17 cellular contexts compared by ENCODE assay signal in the genomic region with DNA sequence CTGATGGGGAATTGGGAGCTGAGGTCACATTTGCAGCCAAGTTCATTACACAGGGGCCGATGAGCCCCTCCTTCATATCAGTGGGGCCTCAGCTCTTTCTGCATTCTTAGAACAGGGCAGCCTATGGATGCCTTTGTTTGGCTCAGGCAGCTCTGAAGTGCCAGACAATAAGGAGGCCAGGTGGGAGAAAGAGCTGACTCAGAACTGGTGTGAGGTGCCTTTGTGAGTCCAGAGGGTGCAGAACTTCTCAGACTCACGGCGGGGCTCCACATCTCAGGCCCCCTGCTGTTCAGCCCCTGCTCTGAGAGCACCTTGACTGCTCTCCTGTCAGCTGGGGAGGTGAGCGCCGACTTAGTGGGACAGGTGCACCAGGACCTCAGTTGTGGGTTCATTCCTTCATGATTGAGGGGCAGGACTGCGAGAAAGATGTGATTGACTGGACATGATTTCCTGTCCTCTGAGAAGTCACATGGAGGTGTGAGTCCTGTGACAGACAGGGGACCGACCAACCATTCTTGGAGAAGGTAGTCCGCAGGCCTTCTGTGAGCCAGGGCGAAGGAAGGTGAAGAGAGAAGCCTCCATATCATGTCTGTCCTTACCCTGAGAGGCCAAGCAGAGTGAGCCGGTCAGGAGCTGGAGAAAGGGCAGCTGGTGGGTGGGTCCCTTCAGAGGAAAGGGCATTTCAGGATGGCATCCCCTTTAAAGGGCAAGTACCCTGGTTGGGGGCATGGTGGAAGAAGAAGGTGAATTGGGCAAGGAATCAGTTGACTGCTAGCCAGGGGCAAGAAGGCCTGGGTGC.
DNase-seq lines count a peak whose midpoint lies in the region; ATAC-seq and TF ChIP-seq lines count a peak whose summit lies in the region.
"Had no signal": no experiment of that assay in that cellular context is flagged by ENCODE, and none has a peak within 500 bp of the region (broad histone marks: within the 10 kb centered on the region; RNA-seq: fewer than 3 reads in every experiment).

No MANE protein-coding gene starts in this region.

- no peak overlapping the region for H4K5ac ChIP-seq in H9 (ENCODE audit: insufficient read length, low read depth, low read length)

- no peaks in the 10 kb centered on the region for H3K23me2 ChIP-seq in H9 (ENCODE audit: insufficient read length, low read depth, low read length, poor library complexity, severe bottlenecking)

- H3K36me3 ChIP-seq in thyroid gland: no peaks in the 10 kb centered on the region
- H3K36me3 ChIP-seq: BE2C had no signal

- H3K4me3 ChIP-seq in thyroid gland (replicated peaks in 1 of 3): no peak overlapping the region

- H2AFZ ChIP-seq in H9 (ENCODE audit: low read length): no peak overlapping the region

- H3K9ac ChIP-seq in H9 (ENCODE audit: extremely low read depth, insufficient read length, low read length): no peak overlapping the region
- H3K9ac ChIP-seq: KMS-11 had no signal

- no peak overlapping the region for H3K18ac ChIP-seq in H9 (ENCODE audit: insufficient read length, low read depth, low read length)

- H3K79me1 ChIP-seq in H9 (ENCODE audit: insufficient read depth, low read depth, low read length, poor library complexity, severe bottlenecking): no peaks in the 10 kb centered on the region

- H3K9me3 Mint-ChIP-seq in H9 (peaks cover 4% of the 10 kb centered on the region in 2 experiments; a peak in 2 of 5 replicates), neural crest cell (no peaks in the 10 kb centered on the region)
- H3K9me3 Mint-ChIP-seq: CD4-positive, alpha-beta T cell had no signal

- no peak overlapping the region for H2BK15ac ChIP-seq in H9 (ENCODE audit: low read depth, low read length)

- no peak overlapping the region for H3T11ph ChIP-seq in H9 (ENCODE audit: low read length)

- intact Hi-C loops in thyroid gland (cut with DNase I): no loop called here

- H3K4me1 Mint-ChIP-seq in H9 (peaks cover 66 to 70% of the 10 kb centered on the region in 2 experiments), neural crest cell (peaks cover 56% of the 10 kb centered on the region)

- no peak overlapping the region for H2BK120ac ChIP-seq in H9 (ENCODE audit: low read depth, low read length, poor library complexity, severe bottlenecking)

- no peaks in the 10 kb centered on the region for H3K79me2 ChIP-seq in H9 (ENCODE audit: insufficient read depth, low read length)

- H3K27ac Mint-ChIP-seq in H9 (peak overlapping the region in 2 of 3 experiments; percentile 40 to 88; a peak in 4 of 7 replicates), neural crest cell (ENCODE audit: unreplicated experiment) (peak overlapping the region; percentile 39)
- H3K27ac Mint-ChIP-seq: CD4-positive, alpha-beta T cell had no signal

- no peak overlapping the region for H2BK5ac ChIP-seq in H9 (ENCODE audit: insufficient read length, low read length)

- H2BK20ac ChIP-seq in H9 (ENCODE audit: low read depth, low read length, poor library complexity, severe bottlenecking): no peak overlapping the region

- no peak overlapping the region for H4K8ac ChIP-seq in H9 (replicated peaks; ENCODE audit: insufficient read length, low read depth, low read length)

- H3K36me3 Mint-ChIP-seq in H9 (ENCODE audit: insufficient read depth in 1 of 3, low read depth in 3 of 3) (peaks cover 2 to 8% (median 4%) of the 10 kb centered on the region in 3 experiments; a peak in 4 of 7 replicates), neural crest cell (ENCODE audit: low read depth) (no peaks in the 10 kb centered on the region)

- no peak overlapping the region for H3K4me3 Mint-ChIP-seq in H9
- H3K4me3 Mint-ChIP-seq in neural crest cell: no peak overlapping the region
- H3K4me3 Mint-ChIP-seq: CD4-positive, alpha-beta T cell had no signal

- WGBS in H9 (ENCODE audit: extremely low coverage, insufficient read length, low lambda C conversion rate): no CpG with 5 or more reads among the region's 10 CpGs
- WGBS in thyroid gland, 2 donors: 83 to 86% methylated on average over 6 to 8 of the region's 10 CpGs

- H3K14ac ChIP-seq in H9 (ENCODE audit: insufficient read depth, low read length): peak overlapping the region; percentile 44

- H3K23ac ChIP-seq in H9 (ENCODE audit: insufficient read length, low read depth, low read length): no peak overlapping the region

- H3K9me3 ChIP-seq in H9 (ENCODE audit: control insufficient read depth, low read depth, low read length) (no peaks in the 10 kb centered on the region), thyroid gland (no peaks in the 10 kb centered on the region)
- H3K9me3 ChIP-seq: BE2C had no signal

- TF ChIP-seq CTCF in H9 (conservative IDR thresholded peaks at IDR 0.05) (no peak), neural crest cell (conservative IDR thresholded peaks at IDR 0.05) (no peak), thyroid gland (IDR thresholded peaks at IDR 0.05) (no peak)

- DNase-seq in NCI-H1105 treated with DMSO at 0.1 percent for 48 hours (lab: John Stamatoyannopoulos, UW) (peak; percentile 20), NCI-H1105 (lab: John Stamatoyannopoulos, UW) (no peak), H9 (peak; percentile 55), dermis blood vessel endothelial cell (peak; percentile 15), neural crest cell (ENCODE audit: low read depth, low spot score) (no peak), thyroid gland (no peak), caudate nucleus (lab: John Stamatoyannopoulos, UW) (no peak)
- DNase-seq: BE2C; CD4-positive, alpha-beta T cell; NCI-H1092; NCI-H187; NCI-H2171 treated with DMSO at 0.1 percent for 48 hours; NCI-H774 had no signal

- H3K56ac ChIP-seq in H9 (ENCODE audit: insufficient read length, low read depth, low read length): no peak overlapping the region

- H4K91ac ChIP-seq in H9 (ENCODE audit: insufficient read length, low read depth, low read length): no peak overlapping the region

- H2AK5ac ChIP-seq in H9 (ENCODE audit: insufficient read length, low read length): no peak overlapping the region

- no peak overlapping the region for H3K4me2 ChIP-seq in H9 (ENCODE audit: insufficient read depth, insufficient read length, low read length)
- H3K4me2 ChIP-seq: KMS-11 had no signal

- no peak overlapping the region for H2BK12ac ChIP-seq in H9 (ENCODE audit: insufficient read length, low read depth, low read length)

- H3K27ac ChIP-seq in H9 (ENCODE audit: insufficient read length, low read depth, low read length) (no peak overlapping the region), thyroid gland (no peak overlapping the region), caudate nucleus (ENCODE audit: low read depth, low read length) (no peak overlapping the region)
- H3K27ac ChIP-seq: 22Rv1, KMS-11 had no signal

- H3K4me1 ChIP-seq in H9 (ENCODE audit: insufficient read depth, low read length): peaks cover 13% of the 10 kb centered on the region; the same call in 1 of the 2 replicates
- H3K4me1 ChIP-seq in thyroid gland: peaks cover 0 to 12% of the 10 kb centered on the region in 2 donors
- H3K4me1 ChIP-seq: BE2C had no signal

- ATAC-seq in esophagus mucosa: no peak
- ATAC-seq: HCT116 had no signal

- H3K27me3 Mint-ChIP-seq in H9 (ENCODE audit: low read depth) (peaks cover 3% of the 10 kb centered on the region), neural crest cell (ENCODE audit: low read depth) (peaks cover 13% of the 10 kb centered on the region)

- H4K20me1 ChIP-seq in H9 (ENCODE audit: control insufficient read depth, insufficient read depth, insufficient read length): no peaks in the 10 kb centered on the region

- H3K27me3 ChIP-seq in H9 (ENCODE audit: insufficient read depth, low read length) (no peaks in the 10 kb centered on the region), thyroid gland (no peaks in the 10 kb centered on the region)
- H3K27me3 ChIP-seq: BE2C had no signal

- TF ChIP-seq POLR2A in thyroid gland (IDR thresholded peaks at IDR 0.05): no peak

- no peak overlapping the region; the same call in 1 of the 2 replicates for H3K4ac ChIP-seq in H9 (ENCODE audit: low read depth, low read length)

Comparison
In these comparisons a context has a peak if more than half of its experiments do, and no peak if none do; other contexts are left out.
1. DNase-seq: peak in NCI-H1105 treated with DMSO at 0.1 percent for 48 hours (single experiment), H9 (single experiment) and dermis blood vessel endothelial cell (single experiment); none in NCI-H1105 (single experiment), neural crest cell (single experiment), thyroid gland (0 of 2) and caudate nucleus (0 of 61).